ENCODE assay signal across 25 cellular contexts in the genomic region with DNA sequence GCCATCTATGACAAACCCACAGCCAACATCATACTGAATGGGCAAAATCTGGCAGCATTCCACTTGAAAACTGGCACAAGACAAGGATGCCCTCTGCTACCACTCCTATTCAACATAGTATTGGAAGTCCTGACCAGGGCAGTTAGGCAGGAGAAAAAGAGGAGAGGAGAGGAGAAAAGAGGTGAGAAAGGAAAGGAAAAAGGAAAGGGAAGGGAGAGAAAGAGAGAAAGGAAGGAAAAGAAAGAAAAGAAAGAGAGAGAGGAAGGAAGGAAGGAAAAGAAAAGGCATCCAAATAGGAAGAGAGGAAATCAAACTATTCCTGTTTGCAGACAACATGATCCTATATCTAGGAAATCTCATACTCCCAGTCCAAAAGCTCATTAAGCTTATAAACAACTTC. TPM values are rescaled to one million over a fixed set of nuclear protein-coding genes. Genes with fewer than 3 reads are reported as not detected.
"Had no signal": no experiment of that assay in that cellular context is flagged by ENCODE, and none has a peak within 500 bp of the region (broad histone marks: within the 10 kb centered on the region; RNA-seq: fewer than 3 reads in every experiment).

No MANE protein-coding gene starts in this region.

- H3K4me1 ChIP-seq: adrenal gland, breast epithelium, Peyer's patch had no signal

- ATAC-seq: activated CD4-positive, CD25-positive, alpha-beta regulatory T cell treated with anti-CD3 and anti-CD28 coated beads, Interleukin-2, amount 50 U/mL, for 24 hours; activated CD8-positive, alpha-beta memory T cell treated with anti-CD3 and anti-CD28 coated beads, Interleukin-2, amount 10 ng/mL, durations not matched to agents 7 days and 5 days; activated T-helper 17 cell treated with anti-CD3 and anti-CD28 coated beads, Interleukin-2, amount 50 U/mL, for 72 hours had no signal

- DNase-seq: activated CD4-positive, alpha-beta T cell treated with anti-CD3 and anti-CD28 coated beads for 4 hours; activated CD4-positive, alpha-beta T cell treated with anti-CD3 and anti-CD28 coated beads, Interleukin-2, amount 50 U/mL, for 48 hours; activated CD8-positive, alpha-beta memory T cell treated with anti-CD3 and anti-CD28 coated beads, Interleukin-2, amount 10 ng/mL, durations not matched to agents 7 days and 5 days; activated gamma-delta T cell; activated naive CD4-positive, alpha-beta T cell treated with anti-CD3 and anti-CD28 coated beads, Interleukin-2, amount 10 ng/mL, durations not matched to agents 7 days and 5 days; activated naive CD8-positive, alpha-beta T cell treated with anti-CD3 and anti-CD28 coated beads, Interleukin-2, amount 10 ng/mL, durations not matched to agents 7 days and 5 days; activated T-cell treated with anti-CD3 and anti-CD28 coated beads, Interleukin-2, amount 50 U/mL, for 48 hours; adrenal gland; anterior cingulate cortex; caudate nucleus; MG63; MV-4-11; NCI-H1092 treated with DMSO at 0.1 percent for 48 hours; NCI-H1417 treated with DMSO at 0.1 percent for 48 hours; NCI-H1694 treated with DMSO at 0.1 percent for 48 hours; NCI-H2081; NCI-H446; NCI-H524; Peyer's patch; SHP77 had no signal

- H3K9me3 Mint-ChIP-seq: activated naive CD4-positive, alpha-beta T cell treated with anti-CD3 and anti-CD28 coated beads, Interleukin-2, amount 10 ng/mL, durations not matched to agents 7 days and 5 days; activated naive CD8-positive, alpha-beta T cell treated with anti-CD3 and anti-CD28 coated beads, Interleukin-2, amount 10 ng/mL, durations not matched to agents 7 days and 5 days; activated T-helper 17 cell treated with anti-CD3 and anti-CD28 coated beads, Interleukin-2, amount 50 U/mL, for 72 hours had no signal

- H3K9me3 ChIP-seq: adrenal gland, breast epithelium, MG63, Peyer's patch had no signal

- H3K27ac ChIP-seq: adrenal gland, breast epithelium, Peyer's patch had no signal

- H3K4me3 ChIP-seq: adrenal gland, breast epithelium, MG63, Peyer's patch had no signal

- H3K27me3 Mint-ChIP-seq: activated CD8-positive, alpha-beta memory T cell treated with anti-CD3 and anti-CD28 coated beads, Interleukin-2, amount 10 ng/mL, durations not matched to agents 7 days and 5 days; activated naive CD4-positive, alpha-beta T cell treated with anti-CD3 and anti-CD28 coated beads, Interleukin-2, amount 10 ng/mL, durations not matched to agents 7 days and 5 days; activated naive CD8-positive, alpha-beta T cell treated with anti-CD3 and anti-CD28 coated beads, Interleukin-2, amount 10 ng/mL, durations not matched to agents 7 days and 5 days; activated T-helper 17 cell treated with anti-CD3 and anti-CD28 coated beads, Interleukin-2, amount 50 U/mL, for 72 hours had no signal

- H3K36me3 ChIP-seq: breast epithelium had no signal

- H3K4me3 Mint-ChIP-seq: activated CD8-positive, alpha-beta memory T cell treated with anti-CD3 and anti-CD28 coated beads, Interleukin-2, amount 10 ng/mL, durations not matched to agents 7 days and 5 days; activated naive CD4-positive, alpha-beta T cell treated with anti-CD3 and anti-CD28 coated beads, Interleukin-2, amount 10 ng/mL, durations not matched to agents 7 days and 5 days; activated naive CD8-positive, alpha-beta T cell treated with anti-CD3 and anti-CD28 coated beads, Interleukin-2, amount 10 ng/mL, durations not matched to agents 7 days and 5 days; activated T-helper 17 cell treated with anti-CD3 and anti-CD28 coated beads, Interleukin-2, amount 50 U/mL, for 72 hours had no signal

- H3K27ac Mint-ChIP-seq: activated CD8-positive, alpha-beta memory T cell treated with anti-CD3 and anti-CD28 coated beads, Interleukin-2, amount 10 ng/mL, durations not matched to agents 7 days and 5 days; activated naive CD8-positive, alpha-beta T cell treated with anti-CD3 and anti-CD28 coated beads, Interleukin-2, amount 10 ng/mL, durations not matched to agents 7 days and 5 days; activated T-helper 17 cell treated with anti-CD3 and anti-CD28 coated beads, Interleukin-2, amount 50 U/mL, for 72 hours had no signal

- H3K27me3 ChIP-seq: adrenal gland, breast epithelium, MG63, Peyer's patch had no signal

RNA-seq across cellular contexts. Expression of gene CFAP52, which starts 12.3 kb away (rescaled TPM):
- total RNA-seq: activated CD8-positive, alpha-beta memory T cell treated with anti-CD3 and anti-CD28 coated beads, Interleukin-2, amount 10 ng/mL, durations not matched to agents 7 days and 5 days; activated naive CD8-positive, alpha-beta T cell treated with anti-CD3 and anti-CD28 coated beads, Interleukin-2, amount 10 ng/mL, durations not matched to agents 7 days and 5 days; activated T-helper 17 cell treated with anti-CD3 and anti-CD28 coated beads, Interleukin-2, amount 50 U/mL, for 72 hours; chondrocyte; Peyer's patch; SK-MEL-5 had no signal
